Comparison of ENCODE assay signal across 19 cellular contexts in the genomic region with DNA sequence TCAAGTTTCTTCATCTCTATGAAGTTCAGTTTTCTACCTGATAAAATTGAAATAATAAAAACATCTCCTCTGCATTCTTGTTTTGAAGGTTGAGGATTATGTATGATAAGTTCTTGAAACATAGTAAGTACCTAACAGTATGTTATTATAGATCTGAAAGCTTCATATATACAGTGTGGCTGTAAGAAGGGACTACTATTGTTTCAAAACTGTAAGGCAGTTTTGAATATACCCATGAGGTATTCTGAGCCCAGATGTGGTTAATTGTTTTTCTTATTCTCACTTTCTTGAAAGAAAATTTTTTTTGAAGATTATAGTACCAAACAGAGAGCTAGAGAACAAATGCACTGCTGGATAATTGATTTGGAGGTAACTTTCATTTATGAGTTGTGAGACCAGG.
DNase-seq lines count a peak whose midpoint lies in the region; ATAC-seq, FAIRE-seq and TF ChIP-seq lines count a peak whose summit lies in the region.
"Had no signal": no experiment of that assay in that cellular context is flagged by ENCODE, and none has a peak within 500 bp of the region (broad histone marks: within the 10 kb centered on the region; RNA-seq: fewer than 3 reads in every experiment).

No MANE protein-coding gene starts in this region.

- H3K9me3 Mint-ChIP-seq in H9: peaks cover 0 to 4% of the 10 kb centered on the region in 2 experiments; a peak in 1 of 5 replicates
- H3K9me3 Mint-ChIP-seq: GM23338 had no signal

- no peak overlapping the region for H3K4ac ChIP-seq in H9 (ENCODE audit: low read depth, low read length)

- no peak overlapping the region for H2BK120ac ChIP-seq in H9 (ENCODE audit: low read depth, low read length, poor library complexity, severe bottlenecking)

- no peaks in the 10 kb centered on the region for H3K4me1 Mint-ChIP-seq in H9
- H3K4me1 Mint-ChIP-seq: B cell; CD4-positive, CD25-positive, alpha-beta regulatory T cell had no signal

- H4K20me1 ChIP-seq in GM12878 (ENCODE audit: control insufficient read depth, insufficient read depth) (no peaks in the 10 kb centered on the region), smooth muscle cell (ENCODE audit: low read depth) (no peaks in the 10 kb centered on the region), H9 (ENCODE audit: control insufficient read depth, insufficient read depth, insufficient read length) (no peaks in the 10 kb centered on the region)
- H4K20me1 ChIP-seq: BLaER1 had no signal

- H4K5ac ChIP-seq in H9 (ENCODE audit: insufficient read length, low read depth, low read length): no peak overlapping the region

- ATAC-seq in HG03280 (IDR thresholded peaks at IDR 0.05; ENCODE audit: unreplicated experiment) (peak; percentile 68), GM12878 (peak; percentile 31; the same call in 1 of the 3 replicates), foreskin keratinocyte (no peak)
- ATAC-seq: CD8-positive, alpha-beta T cell; GM23338 had no signal

- H3K27ac ChIP-seq in GM12878 (ENCODE audit: control insufficient read depth, insufficient read depth) (no peak overlapping the region), smooth muscle cell (ENCODE audit: low read depth) (no peak overlapping the region), H9 (ENCODE audit: insufficient read length, low read depth, low read length) (no peak overlapping the region), foreskin keratinocyte (no peak overlapping the region)
- H3K27ac ChIP-seq: BLaER1, C4-2B had no signal

- H3K36me3 ChIP-seq in GM12878 (ENCODE audit: control insufficient read depth in 2 of 2, insufficient read depth in 2 of 2, low read length in 1 of 2): no peaks in the 10 kb centered on the region
- no peaks in the 10 kb centered on the region for H3K36me3 ChIP-seq in smooth muscle cell (ENCODE audit: low read depth)
- H3K36me3 ChIP-seq: BLaER1, HAP-1 had no signal

- no peak overlapping the region for H3T11ph ChIP-seq in H9 (ENCODE audit: low read length)

- no peak overlapping the region for H3K56ac ChIP-seq in H9 (ENCODE audit: insufficient read length, low read depth, low read length)

- H3K14ac ChIP-seq in H9 (ENCODE audit: insufficient read depth, low read length): no peak overlapping the region

- no TSS peak for BruUV-seq in GM12878 (replicated peaks; lab: Mats Ljungman, UMichigan)

- no peaks in the 10 kb centered on the region for H3F3A ChIP-seq in smooth muscle cell (ENCODE audit: low read depth)

- no peak overlapping the region for H3K23ac ChIP-seq in H9 (ENCODE audit: insufficient read length, low read depth, low read length)

- H2BK5ac ChIP-seq in H9 (ENCODE audit: insufficient read length, low read length): no peak overlapping the region

- no peaks in the 10 kb centered on the region for H3K27me3 ChIP-seq in GM12878 (replicated peaks in 1 of 2; ENCODE audit: control insufficient read depth in 2 of 2, insufficient read depth in 2 of 2, low read length in 1 of 2)
- H3K27me3 ChIP-seq in smooth muscle cell (ENCODE audit: low read depth): no peaks in the 10 kb centered on the region
- no peaks in the 10 kb centered on the region for H3K27me3 ChIP-seq in H9 (ENCODE audit: insufficient read depth, low read length)
- H3K27me3 ChIP-seq in foreskin keratinocyte: no peaks in the 10 kb centered on the region
- H3K27me3 ChIP-seq: BLaER1 had no signal

- no peak for TF ChIP-seq RAD21 in GM12878 (IDR thresholded peaks at IDR 0.05; ENCODE audit: insufficient read depth, low read depth, low read length)

- in situ Hi-C loops in GM12878 (cut with MboI): no loop called here

- RAD21 ChIA-PET in GM12878 (lab: Charles Lee; ENCODE audit: unreplicated experiment): no interaction called here

- no peak for DNase-seq in GM12878 (ENCODE audit: low read depth, low spot score)
- no peak for DNase-seq in smooth muscle cell (lab: John Stamatoyannopoulos, UW; ENCODE audit: unreplicated experiment)
- DNase-seq in DMS114 treated with DMSO at 0.1 percent for 48 hours (lab: John Stamatoyannopoulos, UW; ENCODE audit: unreplicated experiment): no peak
- DNase-seq in H9: no peak
- DNase-seq in foreskin keratinocyte: no peak
- DNase-seq: CD4-positive, CD25-positive, alpha-beta regulatory T cell; CD8-positive, alpha-beta T cell; DMS 273 treated with DMSO at 0.1 percent for 48 hours; DMS53; DMS79 treated with DMSO at 0.1 percent for 48 hours; HFFc6 had no signal

- POLR2A ChIA-PET in GM12878 (lab: Charles Lee): no interaction called here

- H2AFZ ChIP-seq in GM12878 (ENCODE audit: control insufficient read depth, low read depth, low read length): no peak overlapping the region
- peak overlapping the region; percentile 4 for H2AFZ ChIP-seq in smooth muscle cell (ENCODE audit: low read depth)
- H2AFZ ChIP-seq in H9 (ENCODE audit: low read length): no peak overlapping the region
- H2AFZ ChIP-seq: GM23338 had no signal

- H3K9me3 ChIP-seq in GM12878 (replicated peaks; ENCODE audit: control insufficient read depth, insufficient read depth, low read length): no peaks in the 10 kb centered on the region
- no peaks in the 10 kb centered on the region for H3K9me3 ChIP-seq in smooth muscle cell (replicated peaks; ENCODE audit: low read depth)
- H3K9me3 ChIP-seq in H9 (ENCODE audit: control insufficient read depth, low read depth, low read length): no peaks in the 10 kb centered on the region
- H3K9me3 ChIP-seq: BLaER1, HAP-1 had no signal

- TF ChIP-seq EP300 in GM12878 (IDR thresholded peaks at IDR 0.05; ENCODE audit: borderline replicate concordance in 1 of 2, control insufficient read depth in 1 of 2, low read depth in 2 of 2, low read length in 2 of 2): no peak

- H3K18ac ChIP-seq in H9 (ENCODE audit: insufficient read length, low read depth, low read length): no peak overlapping the region

- no peak overlapping the region for H4K91ac ChIP-seq in H9 (ENCODE audit: insufficient read length, low read depth, low read length)

- H3K4me3 ChIP-seq in GM12878 (no peak overlapping the region), smooth muscle cell (no peak overlapping the region)
- H3K4me3 ChIP-seq: BLaER1, GM23338, HAP-1 had no signal

- H2AK5ac ChIP-seq in H9 (ENCODE audit: insufficient read length, low read length): no peak overlapping the region

- FAIRE-seq in GM12878 (lab: Jason Lieb, UNC): no peak
- FAIRE-seq: D721Med, G401.6 had no signal

- no peak for TF ChIP-seq CTCF in GM12878 (IDR thresholded peaks at IDR 0.05 in 2 of 3, conservative IDR thresholded peaks at IDR 0.05 in 1 of 3; ENCODE audit: control insufficient read depth in 2 of 3, extremely low read depth in 1 of 3, insufficient read depth in 1 of 3, low read depth in 3 of 3, low read length in 3 of 3)
- TF ChIP-seq CTCF in smooth muscle cell (IDR thresholded peaks at IDR 0.05; ENCODE audit: borderline replicate concordance, insufficient read depth, poor library complexity, severe bottlenecking): no peak
- TF ChIP-seq CTCF in H9 (conservative IDR thresholded peaks at IDR 0.05): no peak
- no peak for TF ChIP-seq CTCF in foreskin keratinocyte (conservative IDR thresholded peaks at IDR 0.05)

- H3K4me3 Mint-ChIP-seq in H9: no peak overlapping the region
- H3K4me3 Mint-ChIP-seq: B cell; CD4-positive, CD25-positive, alpha-beta regulatory T cell; CD8-positive, alpha-beta T cell; GM23338; HFFc6 had no signal

- H3K4me1 ChIP-seq in GM12878 (ENCODE audit: control insufficient read depth, insufficient read depth, low read length) (no peaks in the 10 kb centered on the region), smooth muscle cell (ENCODE audit: low read depth) (no peaks in the 10 kb centered on the region), H9 (ENCODE audit: insufficient read depth, low read length) (no peaks in the 10 kb centered on the region), foreskin keratinocyte (peaks cover 8% of the 10 kb centered on the region)
- H3K4me1 ChIP-seq: BLaER1, HAP-1 had no signal

- no peak overlapping the region for H2BK12ac ChIP-seq in H9 (ENCODE audit: insufficient read length, low read depth, low read length)

- H3K36me3 Mint-ChIP-seq in H9 (ENCODE audit: insufficient read depth in 1 of 3, low read depth in 3 of 3): no peaks in the 10 kb centered on the region; a peak in 1 of 7 replicates
- H3K36me3 Mint-ChIP-seq: CD4-positive, CD25-positive, alpha-beta regulatory T cell; CD8-positive, alpha-beta T cell had no signal

- H4K8ac ChIP-seq in H9 (replicated peaks; ENCODE audit: insufficient read length, low read depth, low read length): no peak overlapping the region

- H3K27ac Mint-ChIP-seq in H9: no peak overlapping the region
- H3K27ac Mint-ChIP-seq: B cell; CD4-positive, CD25-positive, alpha-beta regulatory T cell; CD8-positive, alpha-beta T cell; GM23338; HFFc6 had no signal

- no peak overlapping the region for H2BK20ac ChIP-seq in H9 (ENCODE audit: low read depth, low read length, poor library complexity, severe bottlenecking)

- no peaks in the 10 kb centered on the region for H3K79me1 ChIP-seq in H9 (ENCODE audit: insufficient read depth, low read depth, low read length, poor library complexity, severe bottlenecking)

- no peaks in the 10 kb centered on the region for H3K27me3 Mint-ChIP-seq in H9 (ENCODE audit: low read depth)
- H3K27me3 Mint-ChIP-seq: B cell; CD4-positive, CD25-positive, alpha-beta regulatory T cell had no signal

- SMC1A ChIA-PET in GM12878 (lab: Charles Lee; ENCODE audit: uncharacterized antibody, unreplicated experiment): interaction anchor here (1.4 kb wide), 1 partner anchor 8 kb away, joined by 3 read pairs; no protein-coding TSS in a partner anchor

- CTCF ChIA-PET in GM12878 (lab: Yijun Ruan, JAX): no interaction called here

- intact Hi-C loops in GM12878 (cut with micrococcal nuclease; ENCODE audit: unreplicated experiment): no loop called here

- H3K9ac ChIP-seq in GM12878 (ENCODE audit: control insufficient read depth, insufficient read depth, low read length) (no peak overlapping the region), smooth muscle cell (ENCODE audit: low read depth) (no peak overlapping the region), H9 (ENCODE audit: extremely low read depth, insufficient read length, low read length) (no peak overlapping the region)
- H3K9ac ChIP-seq: BLaER1 had no signal

- H3K23me2 ChIP-seq in H9 (ENCODE audit: insufficient read length, low read depth, low read length, poor library complexity, severe bottlenecking): no peaks in the 10 kb centered on the region

- no peak overlapping the region for H3K4me2 ChIP-seq in GM12878 (ENCODE audit: control insufficient read depth, insufficient read depth)
- peak overlapping the region; percentile 44 for H3K4me2 ChIP-seq in smooth muscle cell
- no peak overlapping the region for H3K4me2 ChIP-seq in H9 (ENCODE audit: insufficient read depth, insufficient read length, low read length)
- H3K4me2 ChIP-seq: BLaER1, GM23338 had no signal

- TF ChIP-seq POLR2A in GM12878 (IDR thresholded peaks at IDR 0.05; ENCODE audit: low read depth, low read length): no peak

- H3K79me2 ChIP-seq in GM12878 (ENCODE audit: control insufficient read depth, insufficient read depth, low read length) (no peaks in the 10 kb centered on the region), smooth muscle cell (ENCODE audit: low read depth) (no peaks in the 10 kb centered on the region), H9 (ENCODE audit: insufficient read depth, low read length) (no peaks in the 10 kb centered on the region)

- H2BK15ac ChIP-seq in H9 (ENCODE audit: low read depth, low read length): no peak overlapping the region

TF ChIP-seq in GM12878, 131 proteins besides CTCF, POLR2A, EP300 and RAD21 (continues in another document):
- no peak for TF ChIP-seq FOXK2 (IDR thresholded peaks at IDR 0.05)
- TF ChIP-seq IKZF2 (IDR thresholded peaks at IDR 0.05): no peak
- no peak for TF ChIP-seq CHD1 (IDR thresholded peaks at IDR 0.05; ENCODE audit: low read depth, low read length)
